Comparison of ENCODE assay signal across 14 cellular contexts in the genomic region with DNA sequence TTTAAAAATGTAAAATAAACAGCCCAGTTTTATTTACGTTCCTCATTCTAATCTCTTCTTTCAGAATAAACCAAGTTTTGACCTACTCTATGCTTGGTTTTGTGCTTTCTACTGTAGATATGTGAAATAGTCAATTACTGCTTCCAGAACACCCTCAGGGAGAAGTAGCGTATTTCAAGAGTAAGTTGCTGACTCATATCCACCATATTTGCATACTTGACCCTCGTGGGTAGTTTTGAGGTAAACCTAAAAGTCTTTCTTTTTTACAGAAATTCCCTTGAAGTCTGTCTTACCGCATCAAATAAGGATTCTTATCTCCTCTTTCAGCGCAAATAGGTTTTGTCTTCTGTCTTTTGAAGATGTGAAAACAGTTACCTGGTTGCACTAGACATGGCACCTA.
"Had no signal": no experiment of that assay in that cellular context is flagged by ENCODE, and none has a peak within 500 bp of the region (broad histone marks: within the 10 kb centered on the region; RNA-seq: fewer than 3 reads in every experiment).

No MANE protein-coding gene starts in this region.

- ATAC-seq: activated CD4-positive, alpha-beta T cell treated with anti-CD3 and anti-CD28 coated beads for 36 hours; activated CD8-positive, alpha-beta T cell treated with anti-CD3 and anti-CD28 coated beads, Interleukin-2, amount 10 ng/mL, durations not matched to agents 7 days and 5 days; esophagus mucosa; left lung; right lobe of liver; stimulated activated naive CD8-positive, alpha-beta T cell treated with anti-CD3 and anti-CD28 coated beads, Interleukin-15, Interleukin-2, amounts not matched to agents 100 U/mL and 50 U/mL, for 24 hours had no signal

- DNase-seq: activated CD4-positive, alpha-beta T cell treated with anti-CD3 and anti-CD28 coated beads for 36 hours; activated CD8-positive, alpha-beta memory T cell treated with anti-CD3 and anti-CD28 coated beads, Interleukin-2, amount 50 U/mL, for 4 hours; activated CD8-positive, alpha-beta T cell treated with anti-CD3 and anti-CD28 coated beads, Interleukin-2, amount 10 ng/mL, durations not matched to agents 7 days and 5 days; activated gamma-delta T cell treated with Interleukin-2 at 50 U/mL for 16 hours; amniotic stem cell; central memory CD4-positive, alpha-beta T cell; colonic mucosa; hippocampal formation; left lung; naive B cell; right lobe of liver; stimulated activated naive CD8-positive, alpha-beta T cell treated with anti-CD3 and anti-CD28 coated beads, Interleukin-15, Interleukin-2, amounts not matched to agents 100 U/mL and 50 U/mL, for 24 hours; upper lobe of left lung had no signal
